ENCODE assay signal across 14 cellular contexts in the genomic region with DNA sequence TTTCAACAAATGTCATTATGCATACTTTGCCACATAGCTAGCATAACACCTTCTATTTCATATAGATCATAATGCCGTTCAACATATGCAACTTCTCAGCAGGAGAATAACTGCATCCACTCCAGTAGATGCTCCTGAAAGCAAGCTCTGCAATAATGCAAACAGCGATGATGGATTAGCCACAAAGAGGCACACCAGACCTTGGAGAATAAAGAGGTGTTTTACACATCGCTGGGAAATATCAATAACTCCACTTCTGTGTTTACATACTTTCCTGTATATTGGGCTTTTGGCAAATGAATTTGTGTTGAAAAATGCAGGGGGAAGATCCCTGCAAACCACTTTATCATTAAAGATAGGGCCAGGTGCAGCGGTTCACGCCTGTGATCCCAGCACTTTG.
DNase-seq lines count a peak whose midpoint lies in the region; ATAC-seq and TF ChIP-seq lines count a peak whose summit lies in the region.
"Had no signal": no experiment of that assay in that cellular context is flagged by ENCODE, and none has a peak within 500 bp of the region (broad histone marks: within the 10 kb centered on the region; RNA-seq: fewer than 3 reads in every experiment).

No MANE protein-coding gene starts in this region.

- peaks cover 9% of the 10 kb centered on the region for H3F3A ChIP-seq in Loucy (ENCODE audit: low read depth)

- H3K27ac Mint-ChIP-seq in activated T-helper 2 cell treated with anti-CD3 and anti-CD28 coated beads, Interferon-gamma antibody, Interleukin-2, Interleukin-4, amounts not matched to agents 10 μg/mL and 5 μg/mL and 100 μg/mL, durations not matched to agents 14 hours and 24 hours and 36 hours, result peak overlapping the region; percentile 81
- peak overlapping the region; percentile 76 for H3K27ac Mint-ChIP-seq in type B pancreatic cell

- H3K9me3 Mint-ChIP-seq in activated T-helper 2 cell treated with anti-CD3 and anti-CD28 coated beads, Interferon-gamma antibody, Interleukin-2, Interleukin-4, amounts not matched to agents 10 μg/mL and 5 μg/mL and 100 μg/mL, durations not matched to agents 14 hours and 24 hours and 36 hours, result no peaks in the 10 kb centered on the region
- peaks cover 5% of the 10 kb centered on the region for H3K9me3 Mint-ChIP-seq in type B pancreatic cell

- TF ChIP-seq CTCF in Loucy (conservative IDR thresholded peaks at IDR 0.05; ENCODE audit: low read length) (no peak), type B pancreatic cell (conservative IDR thresholded peaks at IDR 0.05) (no peak)

- intact Hi-C loops in activated T-helper 2 cell treated with anti-CD3 and anti-CD28 coated beads, Interferon-gamma antibody, Interleukin-2, Interleukin-4, amounts not matched to agents 10 μg/mL and 5 μg/mL and 100 μg/mL, durations not matched to agents 14 hours and 24 hours and 36 hours (cut with micrococcal nuclease), result loop anchor here (5.0 kb wide), 3 partner anchors 82 to 732 kb away; a partner anchor contains a TSS

- no peak for ATAC-seq in HG03457 (IDR thresholded peaks at IDR 0.05; ENCODE audit: unreplicated experiment)

- no peaks in the 10 kb centered on the region for H3K27me3 Mint-ChIP-seq in activated T-helper 2 cell treated with anti-CD3 and anti-CD28 coated beads, Interferon-gamma antibody, Interleukin-2, Interleukin-4, amounts not matched to agents 10 μg/mL and 5 μg/mL and 100 μg/mL, durations not matched to agents 14 hours and 24 hours and 36 hours (ENCODE audit: low read depth)
- peaks cover 49% of the 10 kb centered on the region for H3K27me3 Mint-ChIP-seq in type B pancreatic cell

- peak overlapping the region; percentile 26 for H3K9ac ChIP-seq in Loucy (ENCODE audit: low read depth, low read length, poor library complexity, severe bottlenecking)
- H3K9ac ChIP-seq: BLaER1 had no signal

- H3K4me3 ChIP-seq in Loucy (ENCODE audit: low read length, poor library complexity, severe bottlenecking), result no peak overlapping the region
- H3K4me3 ChIP-seq: BLaER1 had no signal

- no peaks in the 10 kb centered on the region for H3K36me3 Mint-ChIP-seq in activated T-helper 2 cell treated with anti-CD3 and anti-CD28 coated beads, Interferon-gamma antibody, Interleukin-2, Interleukin-4, amounts not matched to agents 10 μg/mL and 5 μg/mL and 100 μg/mL, durations not matched to agents 14 hours and 24 hours and 36 hours (ENCODE audit: low read depth)
- H3K36me3 Mint-ChIP-seq in type B pancreatic cell, result peaks cover 8% of the 10 kb centered on the region
- H3K36me3 Mint-ChIP-seq: CD8-positive, alpha-beta memory T cell had no signal

- peaks cover 69% of the 10 kb centered on the region for H3K4me1 ChIP-seq in Loucy (ENCODE audit: insufficient read depth, low read length, poor library complexity, severe bottlenecking)
- H3K4me1 ChIP-seq: Caco-2 had no signal

- H3K4me1 Mint-ChIP-seq in activated T-helper 2 cell treated with anti-CD3 and anti-CD28 coated beads, Interferon-gamma antibody, Interleukin-2, Interleukin-4, amounts not matched to agents 10 μg/mL and 5 μg/mL and 100 μg/mL, durations not matched to agents 14 hours and 24 hours and 36 hours (ENCODE audit: low read depth), result peaks cover 51% of the 10 kb centered on the region
- H3K4me1 Mint-ChIP-seq in type B pancreatic cell (ENCODE audit: unreplicated experiment), result peaks cover 60% of the 10 kb centered on the region

- H3K27me3 ChIP-seq in Loucy (ENCODE audit: insufficient read depth, low read length, poor library complexity, severe bottlenecking), result no peaks in the 10 kb centered on the region
- H3K27me3 ChIP-seq: BLaER1 had no signal

- H4K20me1 ChIP-seq in Loucy (ENCODE audit: insufficient read depth, low read length, poor library complexity, severe bottlenecking), result no peaks in the 10 kb centered on the region
- H4K20me1 ChIP-seq: BLaER1 had no signal

- H3K9me2 ChIP-seq in Loucy (replicated peaks; ENCODE audit: low read depth, low read length), result no peaks in the 10 kb centered on the region

- no peaks in the 10 kb centered on the region for H3K36me3 ChIP-seq in Loucy (ENCODE audit: insufficient read depth, low read length)
- H3K36me3 ChIP-seq: BLaER1 had no signal

- H3K4me3 Mint-ChIP-seq in activated T-helper 2 cell treated with anti-CD3 and anti-CD28 coated beads, Interferon-gamma antibody, Interleukin-2, Interleukin-4, amounts not matched to agents 10 μg/mL and 5 μg/mL and 100 μg/mL, durations not matched to agents 14 hours and 24 hours and 36 hours (ENCODE audit: low read depth), result no peak overlapping the region
- H3K4me3 Mint-ChIP-seq in type B pancreatic cell, result no peak overlapping the region
- H3K4me3 Mint-ChIP-seq: CD8-positive, alpha-beta memory T cell had no signal

- peak overlapping the region; percentile 44 for H3K4me2 ChIP-seq in Loucy (ENCODE audit: low read depth, low read length, poor library complexity, severe bottlenecking)
- H3K4me2 ChIP-seq: BLaER1 had no signal

- no peak overlapping the region for H2AFZ ChIP-seq in Loucy (ENCODE audit: low read length)

- H3K79me2 ChIP-seq in Loucy (ENCODE audit: insufficient read depth, low read length), result no peaks in the 10 kb centered on the region

- no peaks in the 10 kb centered on the region for H3K9me3 ChIP-seq in Loucy (ENCODE audit: insufficient read depth, low read depth, low read length)
- H3K9me3 ChIP-seq: BLaER1, Caco-2 had no signal

- DNase-seq in NCI-H345 (lab: John Stamatoyannopoulos, UW) (peak; percentile 11), NCI-H345 treated with DMSO at 0.1 percent for 48 hours (lab: John Stamatoyannopoulos, UW; ENCODE audit: unreplicated experiment) (no peak), type B pancreatic cell (ENCODE audit: extremely low spot score, unreplicated experiment) (no peak)
- no peak for DNase-seq in activated T-helper 2 cell treated with anti-CD3 and anti-CD28 coated beads, Interferon-gamma antibody, Interleukin-2, Interleukin-4, amounts not matched to agents 10 μg/mL and 5 μg/mL and 100 μg/mL, durations not matched to agents 14 hours and 24 hours and 36 hours (ENCODE audit: low spot score)
- DNase-seq in activated CD8-positive, alpha-beta memory T cell treated with anti-CD3 and anti-CD28 coated beads, Interleukin-2, amount 50 U/mL, for 4 hours, result no peak
- DNase-seq: 8988T; AML-193; Caco-2; CD8-positive, alpha-beta memory T cell; DMS53; HCEC 1CT had no signal
